In the genomic region with DNA sequence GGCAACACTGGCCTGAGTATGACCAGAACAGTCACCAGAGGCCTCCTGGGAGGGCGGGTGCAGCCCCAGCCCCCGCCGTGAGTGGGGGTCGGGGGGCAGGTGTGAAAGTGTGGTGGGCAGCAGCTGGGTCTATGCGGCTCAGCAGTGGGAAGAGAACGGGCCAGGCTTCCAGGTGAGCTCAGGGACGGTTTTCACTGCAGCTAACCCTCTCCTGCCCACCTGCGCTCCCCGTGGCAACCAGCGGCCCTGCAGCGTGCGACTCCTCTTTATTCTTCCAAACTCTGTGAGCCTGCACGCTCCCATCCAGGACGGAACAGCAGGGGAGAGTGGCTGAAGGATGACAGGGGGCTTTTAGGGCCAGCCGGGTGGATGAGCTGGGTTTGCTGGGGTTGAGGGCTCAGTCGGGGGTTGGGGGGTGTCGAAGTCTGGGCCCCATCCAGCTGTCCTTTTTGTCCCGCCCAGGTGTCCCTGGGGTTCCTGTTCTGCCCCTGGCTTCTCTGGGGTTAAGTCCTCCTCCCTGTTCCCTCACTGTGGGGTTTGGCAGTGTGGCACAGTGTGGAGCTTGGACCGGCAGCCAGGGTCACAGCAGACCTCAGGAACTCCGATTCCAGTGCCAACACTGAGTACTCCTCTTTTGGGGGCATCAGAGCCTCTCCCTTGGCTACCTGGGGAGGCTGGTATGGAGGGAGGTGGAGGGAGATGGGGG, we compare ENCODE assay signal across 8 cellular contexts. TPM values are rescaled to one million over a fixed set of nuclear protein-coding genes. Genes with fewer than 3 reads are reported as not detected.
DNase-seq lines count a peak whose midpoint lies in the region; ATAC-seq and TF ChIP-seq lines count a peak whose summit lies in the region.

No MANE protein-coding gene starts in this region.

- no TSS peak for BruUV-seq in IMR-90 (replicated peaks; lab: Mats Ljungman, UMichigan)

- H2AK9ac ChIP-seq in IMR-90 (replicated peaks; ENCODE audit: low read depth, low read length, poor library complexity): no peak overlapping the region

- peaks cover 22% of the 10 kb centered on the region for H3K4me1 ChIP-seq in IMR-90 (ENCODE audit: control insufficient read depth, insufficient read depth, low read length)

- no peak overlapping the region for H3K27ac Mint-ChIP-seq in mesothelial cell of epicardium

- no peaks in the 10 kb centered on the region for H3K9me3 ChIP-seq in IMR-90 (ENCODE audit: control insufficient read depth, insufficient read depth, low read length)

- 0 out of 2 replicates have a peak, but pooled peaks have one; percentile 10 for TF ChIP-seq CTCF in IMR-90 (conservative IDR thresholded peaks at IDR 0.05; ENCODE audit: low read depth, low read length)
- TF ChIP-seq CTCF in mesothelial cell of epicardium (IDR thresholded peaks at IDR 0.05; ENCODE audit: unreplicated experiment): peak; percentile 70

- peaks cover 3% of the 10 kb centered on the region; the same call in 1 of the 2 replicates for H3K27me3 ChIP-seq in IMR-90 (ENCODE audit: control insufficient read depth, insufficient read depth, low read length)

- no peak overlapping the region for H2BK120ac ChIP-seq in IMR-90 (ENCODE audit: low read depth, low read length)

- H3K14ac ChIP-seq in IMR-90 (replicated peaks; ENCODE audit: low read depth, low read length): no peak overlapping the region

- 50% methylated on average over 2 of the region's 20 CpGs; no CpG with 5 or more reads in 1 of the 2 experiments for WGBS in IMR-90 (ENCODE audit: extremely low coverage in 2 of 2, insufficient read length in 1 of 2), 2 experiments

- no peaks in the 10 kb centered on the region for H3K36me3 Mint-ChIP-seq in mesothelial cell of epicardium

- H3K9me1 ChIP-seq in IMR-90 (ENCODE audit: insufficient read depth, low read length): peaks cover 10% of the 10 kb centered on the region; the same call in 1 of the 2 replicates

- dilution Hi-C loops in IMR-90 (cut with HindIII; ENCODE audit: low sequenced_read_pairs, unreplicated experiment): no loop called here

- H4K5ac ChIP-seq in IMR-90 (ENCODE audit: low read depth, low read length): no peak overlapping the region

- no peaks in the 10 kb centered on the region for H3K79me1 ChIP-seq in IMR-90 (ENCODE audit: low read depth in 1 of 2, low read length in 2 of 2)

- no peak overlapping the region for H3K4ac ChIP-seq in IMR-90 (ENCODE audit: low read depth, low read length)

- no peak overlapping the region for H3K4me3 ChIP-seq in IMR-90 (ENCODE audit: insufficient read depth, low read depth, low read length)

- no peak overlapping the region for H2BK5ac ChIP-seq in IMR-90 (ENCODE audit: low read depth, low read length, poor library complexity, severe bottlenecking)

- intact Hi-C loops in IMR-90 (cut with micrococcal nuclease): loop anchor here (5.0 kb wide), 1 partner anchor 37 kb away; a partner anchor contains a TSS

- no peaks in the 10 kb centered on the region for H3K36me3 ChIP-seq in IMR-90 (ENCODE audit: control insufficient read depth, insufficient read depth, low read length)

- no peak overlapping the region; the same call in 1 of the 2 replicates for H2BK20ac ChIP-seq in IMR-90 (ENCODE audit: low read depth, low read length)

- TF ChIP-seq RAD21 in IMR-90 (IDR thresholded peaks at IDR 0.05; ENCODE audit: low read length): no peak

- peak overlapping the region; percentile 63; the same call in 1 of the 3 replicates for H2BK15ac ChIP-seq in IMR-90 (ENCODE audit: low read depth, low read length)

- H2AK5ac ChIP-seq in IMR-90 (ENCODE audit: low read depth, low read length): no peak overlapping the region

- H3K9ac ChIP-seq in IMR-90 (ENCODE audit: low read depth, low read length): no peak overlapping the region

- peak overlapping the region; percentile 49 for H2AFZ ChIP-seq in IMR-90 (replicated peaks; ENCODE audit: low read length, poor library complexity)

- H4K20me1 ChIP-seq in IMR-90 (ENCODE audit: insufficient read depth, low read length): peaks cover 3% of the 10 kb centered on the region; the same call in 1 of the 2 replicates

- H3K4me2 ChIP-seq in IMR-90 (ENCODE audit: low read depth, low read length): no peak overlapping the region

- H3K9me3 Mint-ChIP-seq in mesothelial cell of epicardium: no peaks in the 10 kb centered on the region

- no peak overlapping the region for H3K23ac ChIP-seq in IMR-90 (ENCODE audit: low read depth, low read length)

- H3K4me3 Mint-ChIP-seq in mesothelial cell of epicardium: no peak overlapping the region

- H3K27ac ChIP-seq in IMR-90 (ENCODE audit: insufficient read depth, low read length): no peak overlapping the region

- DNase-seq in DMS53 (lab: John Stamatoyannopoulos, UW) (peak; percentile 85), IMR-90 (no peak), astrocyte of the hippocampus (ENCODE audit: low read depth, low spot score) (peak; percentile 59), mesothelial cell of epicardium (ENCODE audit: low spot score in 2 of 2, unreplicated experiment in 2 of 2) (peak in 1 of 2 experiments; percentile 70), putamen (ENCODE audit: low spot score) (no peak), T1000 (lab: John Stamatoyannopoulos, UW) (no peak), SKM-1 treated with dmso at 0.1 percent for 144 hours (lab: John Stamatoyannopoulos, UW; ENCODE audit: unreplicated experiment) (no peak), OCI-M2 (lab: John Stamatoyannopoulos, UW; ENCODE audit: unreplicated experiment) (no peak)

- H4K8ac ChIP-seq in IMR-90 (ENCODE audit: low read depth in 2 of 2, low read length in 2 of 2): no peak overlapping the region

- no peak overlapping the region for H3K56ac ChIP-seq in IMR-90 (ENCODE audit: extremely low read depth, insufficient read depth, low read length)

- H3K27me3 Mint-ChIP-seq in mesothelial cell of epicardium (ENCODE audit: low read depth): peaks cover 7% of the 10 kb centered on the region

- TF ChIP-seq POLR2A in IMR-90 (IDR thresholded peaks at IDR 0.05; ENCODE audit: low read depth, low read length): no peak

- no peak for ATAC-seq in IMR-90 (ENCODE audit: low read depth)

- no peak overlapping the region for H4K91ac ChIP-seq in IMR-90 (ENCODE audit: insufficient read depth, low read depth, low read length)

- no peak overlapping the region for H3K18ac ChIP-seq in IMR-90 (ENCODE audit: low read depth, low read length)

- CTCF ChIA-PET in IMR-90 (lab: Yijun Ruan, JAX): no interaction called here

- POLR2A ChIA-PET in IMR-90 (lab: Charles Lee; ENCODE audit: unreplicated experiment): no interaction called here

- in situ Hi-C loops in IMR-90 (cut with MboI; ENCODE audit: low sequenced_read_pairs): loop anchor here (5.0 kb wide), 1 partner anchor 37 kb away; a partner anchor contains a TSS

- peaks cover 21% of the 10 kb centered on the region for H3K4me1 Mint-ChIP-seq in mesothelial cell of epicardium

TF ChIP-seq in IMR-90, 13 proteins besides CTCF, POLR2A, EP300 and RAD21 (continues in another document):
- TF ChIP-seq MAFK (IDR thresholded peaks at IDR 0.05; ENCODE audit: low read depth, low read length) (no peak), SMC3 (IDR thresholded peaks at IDR 0.05; ENCODE audit: low read depth, low read length) (no peak), MAZ (IDR thresholded peaks at IDR 0.05; ENCODE audit: borderline replicate concordance, low read depth, low read length) (no peak), CHD1 (IDR thresholded peaks at IDR 0.05; ENCODE audit: low read depth, low read length) (no peak), MXI1 (IDR thresholded peaks at IDR 0.05; ENCODE audit: borderline replicate concordance, low read depth, low read length) (no peak), NFE2L2 (IDR thresholded peaks at IDR 0.05; ENCODE audit: low read depth, low read length) (no peak), BHLHE40 (IDR thresholded peaks at IDR 0.05; ENCODE audit: low read depth, low read length) (no peak), RFX5 (IDR thresholded peaks at IDR 0.05; ENCODE audit: low read depth, low read length) (no peak)
- TF ChIP-seq, protein P1, sequence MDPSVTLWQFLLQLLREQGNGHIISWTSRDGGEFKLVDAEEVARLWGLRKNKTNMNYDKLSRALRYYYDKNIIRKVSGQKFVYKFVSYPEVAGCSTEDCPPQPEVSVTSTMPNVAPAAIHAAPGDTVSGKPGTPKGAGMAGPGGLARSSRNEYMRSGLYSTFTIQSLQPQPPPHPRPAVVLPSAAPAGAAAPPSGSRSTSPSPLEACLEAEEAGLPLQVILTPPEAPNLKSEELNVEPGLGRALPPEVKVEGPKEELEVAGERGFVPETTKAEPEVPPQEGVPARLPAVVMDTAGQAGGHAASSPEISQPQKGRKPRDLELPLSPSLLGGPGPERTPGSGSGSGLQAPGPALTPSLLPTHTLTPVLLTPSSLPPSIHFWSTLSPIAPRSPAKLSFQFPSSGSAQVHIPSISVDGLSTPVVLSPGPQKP (IDR thresholded peaks at IDR 0.05; ENCODE audit: borderline replicate concordance, low read depth, low read length): no peak

RNA-seq across cellular contexts. Expression of a gene that starts 0.9 kb away (rescaled TPM):
- total RNA-seq in IMR-90 (2012; rRNA removed): not detected in 2 replicates
- polyA plus RNA-seq in IMR-90 (2012; rRNA removed): not detected in 2 replicates
- polyA plus RNA-seq in IMR-90 (2012; cell fraction: cytosol; rRNA removed): 0.02 TPM in 1 of 2 replicates, not detected in the other
- polyA plus RNA-seq in IMR-90 (2012; cell fraction: nucleus; rRNA removed; ENCODE audit: low replicate concordance): not detected in 2 replicates
- total RNA-seq in mesothelial cell of epicardium: 0.36 to 0.84 TPM (median 0.50 TPM) in 3 replicates

RNA-seq across cellular contexts. Expression of a gene that starts 18.9 kb away (rescaled TPM):
- total RNA-seq in IMR-90 (2012; rRNA removed) (10.9 and 13.9 TPM in 2 replicates), mesothelial cell of epicardium (49.3 to 52.9 TPM (median 50.1 TPM) in 3 replicates)
- 21.3 and 22.6 TPM in 2 replicates for polyA plus RNA-seq in IMR-90 (2012; rRNA removed)
- 11.8 and 17.6 TPM in 2 replicates for polyA plus RNA-seq in IMR-90 (2012; cell fraction: cytosol; rRNA removed)
- polyA plus RNA-seq in IMR-90 (2012; cell fraction: nucleus; rRNA removed; ENCODE audit: low replicate concordance): 28.4 and 31.6 TPM in 2 replicates

RNA-seq across cellular contexts. Expression of a gene that starts 19.4 kb away (rescaled TPM):
- not detected in 2 replicates for total RNA-seq in IMR-90 (2012; rRNA removed)
- polyA plus RNA-seq in IMR-90 (2012; rRNA removed): not detected in 2 replicates
- polyA plus RNA-seq in IMR-90 (2012; cell fraction: cytosol; rRNA removed): not detected in 2 replicates
- not detected in 2 replicates for polyA plus RNA-seq in IMR-90 (2012; cell fraction: nucleus; rRNA removed; ENCODE audit: low replicate concordance)
- total RNA-seq in mesothelial cell of epicardium: 16.1 to 18.4 TPM (median 16.8 TPM) in 3 replicates

RNA-seq across cellular contexts. Expression of a gene that starts 37.8 kb away (rescaled TPM):
- total RNA-seq in IMR-90 (2012; rRNA removed): 54.7 and 59.1 TPM in 2 replicates
- 194 and 203 TPM in 2 replicates for polyA plus RNA-seq in IMR-90 (2012; rRNA removed)
- 96.9 and 108 TPM in 2 replicates for polyA plus RNA-seq in IMR-90 (2012; cell fraction: cytosol; rRNA removed)
- polyA plus RNA-seq in IMR-90 (2012; cell fraction: nucleus; rRNA removed; ENCODE audit: low replicate concordance): 1,020 and 2,202 TPM in 2 replicates
- total RNA-seq in mesothelial cell of epicardium: 193 to 210 TPM (median 208 TPM) in 3 replicates

RNA-seq across cellular contexts. Expression of a gene that starts 58.1 kb away (rescaled TPM):
- total RNA-seq in IMR-90 (2012; rRNA removed) (not detected in 2 replicates), mesothelial cell of epicardium (0.16 to 0.25 TPM in 2 of 3 replicates, not detected in the other)
- not detected in 2 replicates for polyA plus RNA-seq in IMR-90 (2012; rRNA removed)
- polyA plus RNA-seq in IMR-90 (2012; cell fraction: cytosol; rRNA removed): not detected in 2 replicates
- 0.07 and 0.10 TPM in 2 replicates for polyA plus RNA-seq in IMR-90 (2012; cell fraction: nucleus; rRNA removed; ENCODE audit: low replicate concordance)

Comparison
In these comparisons a context has a peak if more than half of its experiments do, and no peak if none do; other contexts are left out.
1. DNase-seq: peak in DMS53 (single experiment) and astrocyte of the hippocampus (single experiment); none in IMR-90 (single experiment), putamen (single experiment), T1000 (single experiment), SKM-1 treated with dmso at 0.1 percent for 144 hours (single experiment) and OCI-M2 (single experiment).
2. RNA of a gene that starts 19.4 kb away (total RNA-seq): 16.1 to 18.4 TPM in mesothelial cell of epicardium; not detected in IMR-90; every median in the first group is over 10 times any median in the second.